ENCODE assay signal across 8 cellular contexts in the genomic region with DNA sequence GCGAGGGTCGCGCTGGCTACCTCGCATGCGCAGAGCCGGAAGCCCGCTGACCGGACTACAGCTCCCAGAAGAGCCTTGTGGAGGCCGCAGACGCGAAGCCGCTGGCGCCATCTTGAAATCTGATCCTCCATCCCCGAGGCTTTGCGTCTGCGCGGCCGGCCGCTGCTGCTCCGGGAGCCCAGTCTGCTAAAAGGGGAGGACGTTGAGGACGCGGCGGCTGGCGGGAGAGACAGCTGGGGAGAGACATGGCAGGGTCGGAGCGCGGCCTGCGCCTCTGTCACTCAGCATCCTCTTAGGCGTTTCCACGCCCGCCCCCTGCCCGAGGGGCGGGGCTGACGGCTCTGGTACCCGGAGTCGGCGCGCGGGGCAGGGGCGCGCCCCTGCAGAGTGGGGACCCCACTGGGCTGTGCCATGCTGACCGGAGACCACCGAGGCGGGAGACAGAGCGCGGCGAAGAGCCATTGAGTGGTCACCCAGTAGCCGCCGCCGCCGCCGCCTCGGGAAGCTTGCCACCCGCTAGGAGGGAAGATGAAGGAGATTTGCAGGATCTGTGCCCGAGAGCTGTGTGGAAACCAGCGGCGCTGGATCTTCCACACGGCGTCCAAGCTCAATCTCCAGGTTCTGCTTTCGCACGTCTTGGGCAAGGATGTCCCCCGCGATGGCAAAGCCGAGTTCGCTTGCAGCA.
DNase-seq lines count a peak whose midpoint lies in the region; ATAC-seq and TF ChIP-seq lines count a peak whose summit lies in the region.
"Not testable (repeated sequence)": the region's sequence is repeated elsewhere in the genome, so short reads cannot be mapped to it uniquely, and the experiment has no call there.

No MANE protein-coding gene starts in this region.

- no CpG with 5 or more reads among the region's 66 CpGs for WGBS in esophagus squamous epithelium, 2 donors

- ATAC-seq in GM19463 (IDR thresholded peaks at IDR 0.05; ENCODE audit: unreplicated experiment) (peak; percentile 77), HG03097 (IDR thresholded peaks at IDR 0.05; ENCODE audit: low FRiP score, unreplicated experiment) (peak; percentile 72)

- intact Hi-C loops in esophagus squamous epithelium (cut with DNase I): not testable (repeated sequence)

- H3K9ac ChIP-seq in muscle layer of colon (ENCODE audit: low read length): not testable (repeated sequence)

- not testable (repeated sequence) for TF ChIP-seq POLR2A in esophagus squamous epithelium (IDR thresholded peaks at IDR 0.05)

- H3K36me3 ChIP-seq in BE2C; esophagus squamous epithelium; muscle layer of colon (ENCODE audit: insufficient read depth, low read length): not testable (repeated sequence)

- TF ChIP-seq CTCF in BE2C (IDR thresholded peaks at IDR 0.05; ENCODE audit: low read depth, low read length); esophagus squamous epithelium (IDR thresholded peaks at IDR 0.05): not testable (repeated sequence)

- H3K9me3 ChIP-seq in BE2C; esophagus squamous epithelium; muscle layer of colon (ENCODE audit: low read length): not testable (repeated sequence)

- H3K4me3 ChIP-seq in BE2C (ENCODE audit: low read depth, low read length): peak overlapping the region; percentile 73
- H3K4me3 ChIP-seq in esophagus squamous epithelium: peak overlapping the region; percentile 31 to 70 (median 54)
- H3K4me3 ChIP-seq in muscle layer of colon (ENCODE audit: low read depth in 1 of 2, low read length in 2 of 2): peak overlapping the region; percentile 42 to 56

- H3K27ac ChIP-seq in esophagus squamous epithelium (peak overlapping the region; percentile 58 to 82 (median 80)), muscle layer of colon (ENCODE audit: low read depth, low read length) (peak overlapping the region; percentile 58)

- DNase-seq in BE2C (peak; percentile 86), T follicular helper cell (ENCODE audit: low read depth) (peak; percentile 21), activated gamma-delta T cell treated with Interleukin-2 at 50 U/mL for 16 hours (peak; percentile 54)
- not testable (repeated sequence) for DNase-seq in esophagus squamous epithelium (lab: John Stamatoyannopoulos, UW)
- DNase-seq in stimulated activated CD4-positive, alpha-beta T cell treated with anti-CD3 and anti-CD28 coated beads, Interleukin-4, amount 100 ng/mL, for 4 hours: peak; percentile 55 to 61

- H3K4me1 ChIP-seq in BE2C; muscle layer of colon (ENCODE audit: insufficient read depth, low read length): not testable (repeated sequence)
- peaks cover 0 to 21% (median 0%) of the 10 kb centered on the region in 3 donors for H3K4me1 ChIP-seq in esophagus squamous epithelium

- not testable (repeated sequence) for H3K27me3 ChIP-seq in BE2C; esophagus squamous epithelium; muscle layer of colon (ENCODE audit: control insufficient read depth in 1 of 2, insufficient read depth in 2 of 2, low read length in 2 of 2)
